13 cellular contexts compared by ENCODE assay signal in genomic region chr21:34552324-34553198, GRCh38. TPM values are rescaled to one million over a fixed set of nuclear protein-coding genes. Genes with fewer than 3 reads are reported as not detected.
DNase-seq lines count a peak whose midpoint lies in the region; ATAC-seq and TF ChIP-seq lines count a peak whose summit lies in the region.
"Had no signal": no experiment of that assay in that cellular context is flagged by ENCODE, and none has a peak within 500 bp of the region (broad histone marks: within the 10 kb centered on the region; RNA-seq: fewer than 3 reads in every experiment).

No MANE protein-coding gene starts in this region.

- TF ChIP-seq CTCF in HFFc6 (IDR thresholded peaks at IDR 0.05) (no peak), fibroblast of mammary gland (conservative IDR thresholded peaks at IDR 0.05; ENCODE audit: control insufficient read depth, insufficient read depth, low read depth, low read length) (no peak)

- no peaks in the 10 kb centered on the region for H3K9me3 ChIP-seq in skeletal muscle satellite cell (replicated peaks; ENCODE audit: low read length)

- no peak for DNase-seq in HFFc6
- no peak for DNase-seq in activated T-helper 2 cell treated with anti-CD3 and anti-CD28 coated beads, Interferon-gamma antibody, Interleukin-2, Interleukin-4, amounts not matched to agents 10 μg/mL and 5 μg/mL and 100 μg/mL, durations not matched to agents 14 hours and 24 hours and 36 hours (ENCODE audit: low spot score)
- DNase-seq in fibroblast of mammary gland (ENCODE audit: low read depth), result peak; percentile 51
- DNase-seq in activated CD4-positive, CD25-positive, alpha-beta regulatory T cell treated with anti-CD3 and anti-CD28 coated beads, Interleukin-2, amount 50 U/mL, for 72 hours, result no peak
- DNase-seq in HuH-7.5 (ENCODE audit: low spot score), result no peak
- DNase-seq: activated T-cell treated with anti-CD3 and anti-CD28 coated beads, Interleukin-2, amount 50 U/mL, for 4 hours; caudate nucleus; CD8-positive, alpha-beta memory T cell; NCI-H524; Right ventricle myocardium superior had no signal

- no peaks in the 10 kb centered on the region for H3K36me3 ChIP-seq in skeletal muscle satellite cell (ENCODE audit: insufficient read depth, low read length)

- H3K4me2 ChIP-seq in skeletal muscle satellite cell (ENCODE audit: low read length), result peak overlapping the region; percentile 21

- H3K9ac ChIP-seq in skeletal muscle satellite cell (ENCODE audit: low read depth, low read length), result peak overlapping the region; percentile 6

- ATAC-seq in HG03039 (IDR thresholded peaks at IDR 0.05; ENCODE audit: unreplicated experiment) (no peak), HG03439 (IDR thresholded peaks at IDR 0.05; ENCODE audit: unreplicated experiment) (no peak)
- ATAC-seq: activated T-cell treated with anti-CD3 and anti-CD28 coated beads, Interleukin-2, amount 50 U/mL, for 4 hours had no signal

- H3K27ac Mint-ChIP-seq in HFFc6, result peak overlapping the region; percentile 97
- H3K27ac Mint-ChIP-seq in activated T-helper 2 cell treated with anti-CD3 and anti-CD28 coated beads, Interferon-gamma antibody, Interleukin-2, Interleukin-4, amounts not matched to agents 10 μg/mL and 5 μg/mL and 100 μg/mL, durations not matched to agents 14 hours and 24 hours and 36 hours, result peak overlapping the region; percentile 62
- H3K27ac Mint-ChIP-seq: CD8-positive, alpha-beta memory T cell had no signal

- H3K27me3 ChIP-seq in skeletal muscle satellite cell (ENCODE audit: control insufficient read depth, insufficient read depth, low read length), result no peaks in the 10 kb centered on the region

- intact Hi-C loops in activated T-helper 2 cell treated with anti-CD3 and anti-CD28 coated beads, Interferon-gamma antibody, Interleukin-2, Interleukin-4, amounts not matched to agents 10 μg/mL and 5 μg/mL and 100 μg/mL, durations not matched to agents 14 hours and 24 hours and 36 hours (cut with micrococcal nuclease), result no loop called here

- peaks cover 31% of the 10 kb centered on the region for H3K36me3 Mint-ChIP-seq in HFFc6 (ENCODE audit: low read depth)
- peaks cover 10% of the 10 kb centered on the region for H3K36me3 Mint-ChIP-seq in activated T-helper 2 cell treated with anti-CD3 and anti-CD28 coated beads, Interferon-gamma antibody, Interleukin-2, Interleukin-4, amounts not matched to agents 10 μg/mL and 5 μg/mL and 100 μg/mL, durations not matched to agents 14 hours and 24 hours and 36 hours (ENCODE audit: low read depth)

- peaks cover 12% of the 10 kb centered on the region for H3K9me3 Mint-ChIP-seq in HFFc6
- peaks cover 14% of the 10 kb centered on the region for H3K9me3 Mint-ChIP-seq in activated T-helper 2 cell treated with anti-CD3 and anti-CD28 coated beads, Interferon-gamma antibody, Interleukin-2, Interleukin-4, amounts not matched to agents 10 μg/mL and 5 μg/mL and 100 μg/mL, durations not matched to agents 14 hours and 24 hours and 36 hours

- peak overlapping the region; percentile 85 for H3K4me3 Mint-ChIP-seq in HFFc6
- no peak overlapping the region for H3K4me3 Mint-ChIP-seq in activated T-helper 2 cell treated with anti-CD3 and anti-CD28 coated beads, Interferon-gamma antibody, Interleukin-2, Interleukin-4, amounts not matched to agents 10 μg/mL and 5 μg/mL and 100 μg/mL, durations not matched to agents 14 hours and 24 hours and 36 hours (ENCODE audit: low read depth)
- H3K4me3 Mint-ChIP-seq: activated T-cell treated with anti-CD3 and anti-CD28 coated beads, Interleukin-2, amount 50 U/mL, for 4 hours; CD8-positive, alpha-beta memory T cell had no signal

- peaks cover 59% of the 10 kb centered on the region for H3K4me1 Mint-ChIP-seq in HFFc6 (ENCODE audit: low read depth)
- H3K4me1 Mint-ChIP-seq in activated T-helper 2 cell treated with anti-CD3 and anti-CD28 coated beads, Interferon-gamma antibody, Interleukin-2, Interleukin-4, amounts not matched to agents 10 μg/mL and 5 μg/mL and 100 μg/mL, durations not matched to agents 14 hours and 24 hours and 36 hours (ENCODE audit: low read depth), result peaks cover 13% of the 10 kb centered on the region
- H3K4me1 Mint-ChIP-seq: CD8-positive, alpha-beta memory T cell had no signal

- no peaks in the 10 kb centered on the region for H3K27me3 Mint-ChIP-seq in HFFc6 (ENCODE audit: insufficient read depth)
- H3K27me3 Mint-ChIP-seq in activated T-helper 2 cell treated with anti-CD3 and anti-CD28 coated beads, Interferon-gamma antibody, Interleukin-2, Interleukin-4, amounts not matched to agents 10 μg/mL and 5 μg/mL and 100 μg/mL, durations not matched to agents 14 hours and 24 hours and 36 hours (ENCODE audit: low read depth), result no peaks in the 10 kb centered on the region
- H3K27me3 Mint-ChIP-seq: CD8-positive, alpha-beta memory T cell had no signal

- H3K4me1 ChIP-seq in skeletal muscle satellite cell (ENCODE audit: control insufficient read depth, insufficient read depth, low read length), result peaks cover 17% of the 10 kb centered on the region

- H3K4me3 ChIP-seq in fibroblast of mammary gland (ENCODE audit: control insufficient read depth, low read depth, low read length), result peak overlapping the region; percentile 33
- H3K4me3 ChIP-seq in skeletal muscle satellite cell (ENCODE audit: low read length), result no peak overlapping the region

RNA-seq across cellular contexts. Expression of gene KCNE1, which starts 40.6 kb away (rescaled TPM):
- total RNA-seq in HFFc6 (2021; fragmentation: NEBNext Ultra II Directional; extraction: Animal tissue kit (Norgen Biotek cat#: 25700)), result 1 to 10 TPM in 1 of 6 experiments, under 1 TPM in 5; 0.71 to 1.3 (median 0.85) TPM
- 0.37 and 0.46 TPM in 2 replicates for total RNA-seq in activated T-helper 2 cell treated with anti-CD3 and anti-CD28 coated beads, Interferon-gamma antibody, Interleukin-2, Interleukin-4, amounts not matched to agents 10 μg/mL and 5 μg/mL and 100 μg/mL, durations not matched to agents 14 hours and 24 hours and 36 hours
- total RNA-seq in skeletal muscle satellite cell (2012; rRNA removed), result 0.44 TPM in 1 of 2 replicates, not detected in the other
